In genomic region chr12:546265-546919, GRCh38 we compare ENCODE assay signal across 13 cellular contexts.
A peak's percentile ranks its signal among the peaks of the same experiment; 100 is the strongest.
DNase-seq lines count a peak whose midpoint lies in the region; ATAC-seq and TF ChIP-seq lines count a peak whose summit lies in the region.
"Had no signal": no experiment of that assay in that cellular context is flagged by ENCODE, and none has a peak within 500 bp of the region (broad histone marks: within the 10 kb centered on the region; RNA-seq: fewer than 3 reads in every experiment).

No MANE protein-coding gene starts in this region.

- no peaks in the 10 kb centered on the region for H4K20me1 ChIP-seq in smooth muscle cell (ENCODE audit: low read depth)

- no peak overlapping the region for H3K4me3 ChIP-seq in NT2/D1 (ENCODE audit: insufficient read length, low read depth)
- H3K4me3 ChIP-seq in smooth muscle cell, result no peak overlapping the region
- H3K4me3 ChIP-seq in breast epithelium, result peak overlapping the region in 1 of 3 donors; percentile 21
- H3K4me3 ChIP-seq: sigmoid colon, thyroid gland had no signal

- peaks cover 11% of the 10 kb centered on the region for H3K36me3 Mint-ChIP-seq in glutamatergic neuron (ENCODE audit: unreplicated experiment)

- H3K27ac Mint-ChIP-seq in glutamatergic neuron (ENCODE audit: unreplicated experiment), result no peak overlapping the region
- H3K27ac Mint-ChIP-seq: activated CD4-positive, alpha-beta T cell treated with anti-CD3 and anti-CD28 coated beads for 36 hours had no signal

- H3K9ac ChIP-seq in NT2/D1 (ENCODE audit: insufficient read length, low read depth) (peak overlapping the region; percentile 51), smooth muscle cell (ENCODE audit: low read depth) (no peak overlapping the region)

- H3K4me2 ChIP-seq in smooth muscle cell, result peak overlapping the region; percentile 10

- H3K27me3 ChIP-seq in NT2/D1 (ENCODE audit: insufficient read depth, insufficient read length) (no peaks in the 10 kb centered on the region), smooth muscle cell (ENCODE audit: low read depth) (no peaks in the 10 kb centered on the region), breast epithelium (no peaks in the 10 kb centered on the region)
- H3K27me3 ChIP-seq: thyroid gland had no signal

- DNase-seq in DMS 273 (lab: John Stamatoyannopoulos, UW; ENCODE audit: unreplicated experiment), result peak; percentile 24
- DNase-seq in DMS 273 treated with DMSO at 0.1 percent for 48 hours (lab: John Stamatoyannopoulos, UW), result no peak
- DNase-seq in NT2/D1 (ENCODE audit: low read depth, low spot score), result no peak
- no peak for DNase-seq in glutamatergic neuron
- no peak for DNase-seq in smooth muscle cell (lab: John Stamatoyannopoulos, UW; ENCODE audit: unreplicated experiment)
- DNase-seq in breast epithelium (ENCODE audit: low spot score in 2 of 2), result no peak
- no peak for DNase-seq in 8988T
- DNase-seq: sigmoid colon had no signal

- H3K27ac ChIP-seq in smooth muscle cell (ENCODE audit: low read depth) (no peak overlapping the region), breast epithelium (no peak overlapping the region)
- H3K27ac ChIP-seq: 22Rv1, sigmoid colon, thyroid gland had no signal

- peaks cover 14% of the 10 kb centered on the region for H3K27me3 Mint-ChIP-seq in glutamatergic neuron (ENCODE audit: unreplicated experiment)
- H3K27me3 Mint-ChIP-seq: central memory CD8-positive, alpha-beta T cell had no signal

- no peaks in the 10 kb centered on the region for H3K9me3 ChIP-seq in NT2/D1 (ENCODE audit: insufficient read depth, low read length)
- H3K9me3 ChIP-seq in smooth muscle cell (replicated peaks; ENCODE audit: low read depth), result no peaks in the 10 kb centered on the region
- no peaks in the 10 kb centered on the region for H3K9me3 ChIP-seq in breast epithelium
- H3K9me3 ChIP-seq: sigmoid colon, thyroid gland had no signal

- H3F3A ChIP-seq in smooth muscle cell (ENCODE audit: low read depth), result no peaks in the 10 kb centered on the region

- no peaks in the 10 kb centered on the region for H3K79me2 ChIP-seq in smooth muscle cell (ENCODE audit: low read depth)

- peaks cover 34% of the 10 kb centered on the region for H3K4me1 Mint-ChIP-seq in glutamatergic neuron (ENCODE audit: low read depth, unreplicated experiment)

- ATAC-seq in GM18517 (IDR thresholded peaks at IDR 0.05; ENCODE audit: unreplicated experiment), result no peak

- peak overlapping the region; percentile 64 for H3K4me3 Mint-ChIP-seq in glutamatergic neuron (ENCODE audit: unreplicated experiment)
- H3K4me3 Mint-ChIP-seq: activated CD4-positive, alpha-beta T cell treated with anti-CD3 and anti-CD28 coated beads for 36 hours; central memory CD8-positive, alpha-beta T cell had no signal

- peaks cover 7% of the 10 kb centered on the region for H3K9me3 Mint-ChIP-seq in glutamatergic neuron (ENCODE audit: unreplicated experiment)
- H3K9me3 Mint-ChIP-seq: central memory CD8-positive, alpha-beta T cell had no signal

- H3K36me3 ChIP-seq in NT2/D1 (ENCODE audit: insufficient read depth, insufficient read length, low read length) (peaks cover 44% of the 10 kb centered on the region), smooth muscle cell (ENCODE audit: low read depth) (no peaks in the 10 kb centered on the region), breast epithelium (no peaks in the 10 kb centered on the region)
- H3K36me3 ChIP-seq: sigmoid colon, thyroid gland had no signal

- intact Hi-C loops in breast epithelium (cut with DNase I; ENCODE audit: low total_unique reads), result loop anchor here (10.0 kb wide), 1 partner anchor 92 kb away; the partner anchor contains the start of gene B4GALNT3

- H2AFZ ChIP-seq in smooth muscle cell (ENCODE audit: low read depth), result no peak overlapping the region

- 88% methylated on average over 28 of the region's 41 CpGs for WGBS in smooth muscle cell (ENCODE audit: low lambda C conversion rate)

- H3K4me1 ChIP-seq in NT2/D1 (ENCODE audit: insufficient read depth, insufficient read length) (peaks cover 21% of the 10 kb centered on the region), smooth muscle cell (ENCODE audit: low read depth) (peaks cover 15% of the 10 kb centered on the region), breast epithelium (no peaks in the 10 kb centered on the region)

- no peak for TF ChIP-seq POLR2A in breast epithelium (IDR thresholded peaks at IDR 0.05)

- TF ChIP-seq CTCF in glutamatergic neuron (IDR thresholded peaks at IDR 0.05; ENCODE audit: partially characterized antibody, unreplicated experiment) (no peak), smooth muscle cell (IDR thresholded peaks at IDR 0.05; ENCODE audit: borderline replicate concordance, insufficient read depth, poor library complexity, severe bottlenecking) (no peak), breast epithelium (IDR thresholded peaks at IDR 0.05) (no peak)
